ENCODE assay signal across 8 cellular contexts in the genomic region with DNA sequence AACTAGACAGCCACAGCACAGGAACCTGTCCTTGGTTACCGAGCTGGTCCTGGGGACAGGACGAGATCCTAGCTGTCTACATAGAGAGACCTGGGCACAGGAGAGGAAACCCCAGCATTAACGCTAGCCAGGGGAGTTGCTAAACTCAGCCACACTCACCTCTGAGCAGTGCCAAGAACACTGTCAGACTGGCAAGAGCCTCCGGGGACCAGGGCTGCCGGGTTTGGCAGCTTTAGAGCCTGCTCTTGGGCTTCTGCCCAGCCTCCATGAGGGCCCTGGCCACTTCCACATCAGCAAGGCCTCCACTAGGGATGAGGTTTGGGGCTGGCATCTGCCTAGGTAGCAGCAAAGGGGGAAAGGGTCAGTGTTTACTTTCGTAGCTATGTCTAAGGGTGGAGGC. TPM values are rescaled to one million over a fixed set of nuclear protein-coding genes. Genes with fewer than 3 reads are reported as not detected.
A peak's percentile ranks its signal among the peaks of the same experiment; 100 is the strongest.
DNase-seq lines count a peak whose midpoint lies in the region; TF ChIP-seq lines count a peak whose summit lies in the region.

No MANE protein-coding gene starts in this region.

- TF ChIP-seq CTCF in WI38 (IDR thresholded peaks at IDR 0.05; ENCODE audit: low read depth, low read length) (no peak), prostate gland (IDR thresholded peaks at IDR 0.05) (no peak)

- no peaks in the 10 kb centered on the region for H3K27me3 ChIP-seq in prostate gland (replicated peaks; ENCODE audit: insufficient read depth)
- no peaks in the 10 kb centered on the region for H3K27me3 ChIP-seq in HAP-1 (ENCODE audit: low read depth)

- peak overlapping the region; percentile 94 to 96 for H3K27ac ChIP-seq in prostate gland

- 13% methylated on average over 6 of the region's 6 CpGs for WGBS in prostate gland

- in situ Hi-C loops in HAP-1 (cut with MboI; ENCODE audit: low sequenced_read_pairs) = loop anchor here (25.0 kb wide), 1 partner anchor 377 kb away; a partner anchor contains a TSS

- H3K4me1 ChIP-seq in prostate gland (replicated peaks) (peaks cover 68% of the 10 kb centered on the region), HAP-1 (peaks cover 14% of the 10 kb centered on the region)

- DNase-seq in GM04503 (ENCODE audit: low read depth) (peak; percentile 49), fibroblast of the conjunctiva (ENCODE audit: low read depth) (peak; percentile 68), prostate gland (ENCODE audit: low spot score) (peak; percentile 88), retina (no peak), DMS153 treated with DMSO at 0.1 percent for 48 hours (lab: John Stamatoyannopoulos, UW; ENCODE audit: unreplicated experiment) (no peak), HAP-1 (ENCODE audit: low spot score in 2 of 2) (no peak), NCI-H146 treated with DMSO at 0.1 percent for 48 hours (lab: John Stamatoyannopoulos, UW; ENCODE audit: unreplicated experiment) (no peak)

- H3K9me3 ChIP-seq in prostate gland = no peaks in the 10 kb centered on the region
- H3K9me3 ChIP-seq in HAP-1 = no peaks in the 10 kb centered on the region

- peak overlapping the region; percentile 63 for H3K4me3 ChIP-seq in WI38 (ENCODE audit: low read depth, low read length)
- H3K4me3 ChIP-seq in prostate gland = no peak overlapping the region
- H3K4me3 ChIP-seq in HAP-1 = no peak overlapping the region

- TF ChIP-seq POLR2A in prostate gland (IDR thresholded peaks at IDR 0.05) = peak; percentile 13

- intact Hi-C loops in prostate gland (cut with DNase I) = loop anchor here (10.0 kb wide), 1 partner anchor 279 kb away; a partner anchor contains a TSS

- H3K36me3 ChIP-seq in prostate gland (no peaks in the 10 kb centered on the region), HAP-1 (replicated peaks) (peaks cover 4% of the 10 kb centered on the region; the same call in 1 of the 2 replicates)

RNA-seq across cellular contexts. Expression of a gene that starts 6.7 kb away (rescaled TPM):
- 100 to 1,000 TPM; 139 to 193 TPM for total RNA-seq in prostate gland

RNA-seq across cellular contexts. Expression of a gene that starts 15.3 kb away (rescaled TPM):
- total RNA-seq in prostate gland = 100 to 1,000 TPM; 103 to 145 TPM

RNA-seq across cellular contexts. Expression of a gene that starts 15.7 kb away (rescaled TPM):
- total RNA-seq in prostate gland = 100 to 1,000 TPM; 217 to 237 TPM

RNA-seq across cellular contexts. Expression of a gene that starts 24.8 kb away (rescaled TPM):
- total RNA-seq in prostate gland = under 1 TPM in 1 of 2 donors, not detected in 1; 0.91 TPM

Comparison
In these comparisons a context has a peak if more than half of its experiments do, and no peak if none do; other contexts are left out.
1. DNase-seq: peak in GM04503 (single experiment), fibroblast of the conjunctiva (single experiment) and prostate gland (single experiment); none in retina (single experiment), DMS153 treated with DMSO at 0.1 percent for 48 hours (single experiment), HAP-1 (0 of 2) and NCI-H146 treated with DMSO at 0.1 percent for 48 hours (single experiment).